ENCODE assay signal across 20 cellular contexts in genomic region chr12:124583854-124584253, GRCh38.
"Had no signal": no experiment of that assay in that cellular context is flagged by ENCODE, and none has a peak within 500 bp of the region (broad histone marks: within the 10 kb centered on the region; RNA-seq: fewer than 3 reads in every experiment).

No MANE protein-coding gene starts in this region.

- ATAC-seq: activated CD4-positive, CD25-positive, alpha-beta regulatory T cell treated with anti-CD3 and anti-CD28 coated beads, Interleukin-2, amount 50 U/mL, for 24 hours; activated naive CD8-positive, alpha-beta T cell treated with anti-CD3 and anti-CD28 coated beads, Interleukin-2, amount 50 U/mL, for 24 hours; activated T-helper 17 cell treated with anti-CD3 and anti-CD28 coated beads, Interleukin-2, amount 50 U/mL, for 72 hours; heart right ventricle; right lobe of liver had no signal

- H3K9me3 Mint-ChIP-seq: activated naive CD8-positive, alpha-beta T cell treated with anti-CD3 and anti-CD28 coated beads, Interleukin-2, amount 50 U/mL, for 24 hours; neural crest cell had no signal

- DNase-seq: activated CD4-positive, alpha-beta T cell treated with anti-CD3 and anti-CD28 coated beads, Interleukin-2, amount 50 U/mL, for 4 hours; activated naive CD4-positive, alpha-beta T cell treated with Interleukin-2 at 50 U/mL for 16 hours; activated naive CD8-positive, alpha-beta T cell treated with anti-CD3 and anti-CD28 coated beads, Interleukin-2, amount 50 U/mL, for 24 hours; activated T-cell treated with anti-CD3 and anti-CD28 coated beads for 4 hours; aorta; cerebellar nuclear complex; effector memory CD4-positive, alpha-beta T cell; heart right ventricle; islet precursor cell; ovary; T-helper 9 cell; upper lobe of left lung had no signal

- H3K27ac ChIP-seq: epithelial cell of prostate, heart right ventricle, ovary, right lobe of liver, upper lobe of left lung had no signal

- H3K4me3 Mint-ChIP-seq: activated naive CD8-positive, alpha-beta T cell treated with anti-CD3 and anti-CD28 coated beads, Interleukin-2, amount 50 U/mL, for 24 hours; activated T-helper 17 cell treated with anti-CD3 and anti-CD28 coated beads, Interleukin-2, amount 50 U/mL, for 72 hours; neural crest cell; stimulated activated naive CD8-positive, alpha-beta T cell treated with anti-CD3 and anti-CD28 coated beads, Interleukin-15, Interleukin-2, amounts not matched to agents 100 ng/mL and 50 ng/mL, for 24 hours had no signal

- H3K4me1 Mint-ChIP-seq: activated T-helper 17 cell treated with anti-CD3 and anti-CD28 coated beads, Interleukin-2, amount 50 U/mL, for 72 hours had no signal

- H3K4me3 ChIP-seq: heart right ventricle, lung, ovary, right lobe of liver, smooth muscle cell, upper lobe of left lung had no signal

- H3K9me3 ChIP-seq: ovary, upper lobe of left lung had no signal

- H3K36me3 ChIP-seq: heart right ventricle, ovary, right lobe of liver, upper lobe of left lung had no signal

- H3K4me2 ChIP-seq: smooth muscle cell had no signal

- H3K27me3 Mint-ChIP-seq: activated T-helper 17 cell treated with anti-CD3 and anti-CD28 coated beads, Interleukin-2, amount 50 U/mL, for 72 hours; stimulated activated naive CD8-positive, alpha-beta T cell treated with anti-CD3 and anti-CD28 coated beads, Interleukin-15, Interleukin-2, amounts not matched to agents 100 ng/mL and 50 ng/mL, for 24 hours had no signal

- H3K4me1 ChIP-seq: right lobe of liver had no signal

- H3K27me3 ChIP-seq: heart right ventricle, ovary, right lobe of liver, upper lobe of left lung had no signal

- H3K27ac Mint-ChIP-seq: activated naive CD8-positive, alpha-beta T cell treated with anti-CD3 and anti-CD28 coated beads, Interleukin-2, amount 50 U/mL, for 24 hours; activated T-helper 17 cell treated with anti-CD3 and anti-CD28 coated beads, Interleukin-2, amount 50 U/mL, for 72 hours; stimulated activated naive CD8-positive, alpha-beta T cell treated with anti-CD3 and anti-CD28 coated beads, Interleukin-15, Interleukin-2, amounts not matched to agents 100 ng/mL and 50 ng/mL, for 24 hours had no signal
